In genomic region chr6:109579361-109579760, GRCh38 we compare ENCODE assay signal across 18 cellular contexts.
DNase-seq lines count a peak whose midpoint lies in the region; ATAC-seq, FAIRE-seq and TF ChIP-seq lines count a peak whose summit lies in the region.
"Had no signal": no experiment of that assay in that cellular context is flagged by ENCODE, and none has a peak within 500 bp of the region (broad histone marks: within the 10 kb centered on the region; RNA-seq: fewer than 3 reads in every experiment).

No MANE protein-coding gene starts in this region.

- no peak for FAIRE-seq in GM12878 (lab: Jason Lieb, UNC)
- FAIRE-seq: astrocyte, G401.6, HepG2, TTC549 had no signal

- in situ Hi-C loops in GM12878 (cut with MboI): no loop called here

- no peak overlapping the region for H2AFZ ChIP-seq in GM12878 (ENCODE audit: control insufficient read depth, low read depth, low read length)

- H3K9me3 ChIP-seq in GM12878 (replicated peaks; ENCODE audit: control insufficient read depth, insufficient read depth, low read length) (no peaks in the 10 kb centered on the region), MG63 (no peaks in the 10 kb centered on the region; the same call in 1 of the 2 replicates)

- H3K4me1 Mint-ChIP-seq in activated CD4-positive, alpha-beta T cell treated with anti-CD3 and anti-CD28 coated beads, Interleukin-2, amount 10 ng/mL, durations not matched to agents 7 days and 5 days: no peaks in the 10 kb centered on the region
- H3K4me1 Mint-ChIP-seq in activated T-helper 17 cell treated with anti-CD3 and anti-CD28 coated beads, Interleukin-2, amount 50 U/mL, for 72 hours: no peaks in the 10 kb centered on the region
- H3K4me1 Mint-ChIP-seq: B cell had no signal

- intact Hi-C loops in GM12878 (cut with micrococcal nuclease; ENCODE audit: unreplicated experiment): no loop called here

- 0% methylated on average over 2 of the region's 2 CpGs for WGBS in GM12878 (ENCODE audit: insufficient coverage, insufficient replicate concordance, low lambda C conversion rate, missing lambda C conversion rate)

- POLR2A ChIA-PET in GM12878 (lab: Charles Lee): no interaction called here
- POLR2A ChIA-PET in activated CD4-positive, alpha-beta T cell treated with anti-CD3 and anti-CD28 coated beads, Interleukin-2, amount 10 ng/mL, durations not matched to agents 7 days and 5 days (lab: Charles Lee): no interaction called here

- H3K9me3 Mint-ChIP-seq in activated CD4-positive, alpha-beta T cell treated with anti-CD3 and anti-CD28 coated beads, Interleukin-2, amount 10 ng/mL, durations not matched to agents 7 days and 5 days: no peaks in the 10 kb centered on the region
- no peaks in the 10 kb centered on the region for H3K9me3 Mint-ChIP-seq in activated T-helper 17 cell treated with anti-CD3 and anti-CD28 coated beads, Interleukin-2, amount 50 U/mL, for 72 hours

- peak; percentile 97 for ATAC-seq in GM18502 (IDR thresholded peaks at IDR 0.05; ENCODE audit: poor library complexity, unreplicated experiment)
- peak; percentile 77 for ATAC-seq in GM21515 (IDR thresholded peaks at IDR 0.05; ENCODE audit: unreplicated experiment)
- ATAC-seq in HG03342 (IDR thresholded peaks at IDR 0.05; ENCODE audit: unreplicated experiment): peak; percentile 95
- peak; percentile 88 for ATAC-seq in GM12878
- ATAC-seq in GM19023 (IDR thresholded peaks at IDR 0.05; ENCODE audit: unreplicated experiment): no peak
- no peak for ATAC-seq in activated T-helper 17 cell treated with anti-CD3 and anti-CD28 coated beads, Interleukin-2, amount 50 U/mL, for 72 hours (replicated peaks)
- ATAC-seq: HepG2 had no signal

- no peak overlapping the region for H3K4me3 Mint-ChIP-seq in activated CD4-positive, alpha-beta T cell treated with anti-CD3 and anti-CD28 coated beads, Interleukin-2, amount 10 ng/mL, durations not matched to agents 7 days and 5 days
- no peak overlapping the region for H3K4me3 Mint-ChIP-seq in activated T-helper 17 cell treated with anti-CD3 and anti-CD28 coated beads, Interleukin-2, amount 50 U/mL, for 72 hours
- H3K4me3 Mint-ChIP-seq: B cell had no signal

- no peaks in the 10 kb centered on the region for H3K27me3 Mint-ChIP-seq in activated CD4-positive, alpha-beta T cell treated with anti-CD3 and anti-CD28 coated beads, Interleukin-2, amount 10 ng/mL, durations not matched to agents 7 days and 5 days
- no peaks in the 10 kb centered on the region for H3K27me3 Mint-ChIP-seq in activated T-helper 17 cell treated with anti-CD3 and anti-CD28 coated beads, Interleukin-2, amount 50 U/mL, for 72 hours
- H3K27me3 Mint-ChIP-seq: B cell, progenitor cell of endocrine pancreas had no signal

- no peaks in the 10 kb centered on the region for H3K79me2 ChIP-seq in GM12878 (ENCODE audit: control insufficient read depth, insufficient read depth, low read length)

- peaks cover 3% of the 10 kb centered on the region for H3K36me3 Mint-ChIP-seq in activated CD4-positive, alpha-beta T cell treated with anti-CD3 and anti-CD28 coated beads, Interleukin-2, amount 10 ng/mL, durations not matched to agents 7 days and 5 days (ENCODE audit: low read depth)
- peaks cover 6% of the 10 kb centered on the region for H3K36me3 Mint-ChIP-seq in activated T-helper 17 cell treated with anti-CD3 and anti-CD28 coated beads, Interleukin-2, amount 50 U/mL, for 72 hours (ENCODE audit: low read depth)

- RAD21 ChIA-PET in GM12878 (lab: Charles Lee; ENCODE audit: unreplicated experiment): no interaction called here

- H3K27ac Mint-ChIP-seq in activated CD4-positive, alpha-beta T cell treated with anti-CD3 and anti-CD28 coated beads, Interleukin-2, amount 10 ng/mL, durations not matched to agents 7 days and 5 days: no peak overlapping the region
- no peak overlapping the region for H3K27ac Mint-ChIP-seq in activated T-helper 17 cell treated with anti-CD3 and anti-CD28 coated beads, Interleukin-2, amount 50 U/mL, for 72 hours
- H3K27ac Mint-ChIP-seq: B cell, progenitor cell of endocrine pancreas had no signal

- H3K4me3 ChIP-seq in GM12878 (no peak overlapping the region), MG63 (no peak overlapping the region)

- no peak for TF ChIP-seq CTCF in GM12878 (IDR thresholded peaks at IDR 0.05 in 2 of 3, conservative IDR thresholded peaks at IDR 0.05 in 1 of 3; ENCODE audit: control insufficient read depth in 2 of 3, extremely low read depth in 1 of 3, insufficient read depth in 1 of 3, low read depth in 3 of 3, low read length in 3 of 3)

- no TSS peak for BruUV-seq in GM12878 (replicated peaks; lab: Mats Ljungman, UMichigan)

- H3K36me3 ChIP-seq in GM12878 (ENCODE audit: control insufficient read depth in 2 of 2, insufficient read depth in 2 of 2, low read length in 1 of 2) (no peaks in the 10 kb centered on the region), MG63 (no peaks in the 10 kb centered on the region)

- H4K20me1 ChIP-seq in GM12878 (ENCODE audit: control insufficient read depth, insufficient read depth): no peaks in the 10 kb centered on the region

- peak; percentile 21 for DNase-seq in GM12878 (ENCODE audit: low read depth, low spot score)
- DNase-seq in activated CD4-positive, alpha-beta T cell treated with anti-CD3 and anti-CD28 coated beads, Interleukin-2, amount 10 ng/mL, durations not matched to agents 7 days and 5 days: no peak
- DNase-seq in MG63: no peak
- DNase-seq: hypothalamus; NCI-H187 treated with DMSO at 0.1 percent for 48 hours; RPMI8226; stimulated activated CD4-positive, alpha-beta T cell treated with anti-CD3 and anti-CD28 coated beads, Interleukin-4, amount 100 ng/mL, for 24 hours had no signal

- no peaks in the 10 kb centered on the region for H3K27me3 ChIP-seq in GM12878 (replicated peaks in 1 of 2; ENCODE audit: control insufficient read depth in 2 of 2, insufficient read depth in 2 of 2, low read length in 1 of 2)
- no peaks in the 10 kb centered on the region for H3K27me3 ChIP-seq in MG63

- H3K9ac ChIP-seq in GM12878 (ENCODE audit: control insufficient read depth, insufficient read depth, low read length): no peak overlapping the region

- 0 out of 2 replicates have a peak overlapping the region, but pooled peaks have one; percentile 28 for H3K4me2 ChIP-seq in GM12878 (ENCODE audit: control insufficient read depth, insufficient read depth)

- CTCF ChIA-PET in GM12878 (lab: Yijun Ruan, JAX): no interaction called here
- CTCF ChIA-PET in activated CD4-positive, alpha-beta T cell treated with anti-CD3 and anti-CD28 coated beads, Interleukin-2, amount 10 ng/mL, durations not matched to agents 7 days and 5 days (lab: Charles Lee): no interaction called here

- peak in 1 of 2 experiments; percentile 41; a peak in 1 of 4 replicates for TF ChIP-seq EP300 in GM12878 (IDR thresholded peaks at IDR 0.05; ENCODE audit: borderline replicate concordance in 1 of 2, control insufficient read depth in 1 of 2, low read depth in 2 of 2, low read length in 2 of 2)

- TF ChIP-seq POLR2A in GM12878 (IDR thresholded peaks at IDR 0.05; ENCODE audit: low read depth, low read length): no peak

- SMC1A ChIA-PET in GM12878 (lab: Charles Lee; ENCODE audit: uncharacterized antibody, unreplicated experiment): no interaction called here

- H3K27ac ChIP-seq in GM12878 (ENCODE audit: control insufficient read depth, insufficient read depth): no peak overlapping the region

- H3K4me1 ChIP-seq in GM12878 (ENCODE audit: control insufficient read depth, insufficient read depth, low read length): no peaks in the 10 kb centered on the region

- no peak for TF ChIP-seq RAD21 in GM12878 (IDR thresholded peaks at IDR 0.05; ENCODE audit: insufficient read depth, low read depth, low read length)

TF ChIP-seq in GM12878, 131 proteins besides CTCF, POLR2A, EP300 and RAD21 (continues in another document):
- TF ChIP-seq ETV6 (conservative IDR thresholded peaks at IDR 0.05 in 1 of 2, IDR thresholded peaks at IDR 0.05 in 1 of 2; ENCODE audit: borderline replicate concordance in 1 of 2, low read depth in 1 of 2): no peak
- TF ChIP-seq ZNF217 (IDR thresholded peaks at IDR 0.05): 0 out of 2 replicates have a peak, but pooled peaks have one; percentile 22
- peak; percentile 69 for TF ChIP-seq BCL11A (IDR thresholded peaks at IDR 0.05; ENCODE audit: low read depth, low read length)
- peak; percentile 52 to 74; a peak in 3 of 4 replicates for TF ChIP-seq IKZF2 (IDR thresholded peaks at IDR 0.05)
- TF ChIP-seq SIX5 (IDR thresholded peaks at IDR 0.05; ENCODE audit: low read depth, low read length, severe bottlenecking): no peak
- no peak for TF ChIP-seq YBX1 (IDR thresholded peaks at IDR 0.05)
- no peak for TF ChIP-seq KAT2A (conservative IDR thresholded peaks at IDR 0.05; ENCODE audit: control insufficient read depth, low read depth, low read length)
- TF ChIP-seq ATF7 (IDR thresholded peaks at IDR 0.05; ENCODE audit: low read depth): 0 out of 2 replicates have a peak, but pooled peaks have one; percentile 13
- TF ChIP-seq DPF2 (IDR thresholded peaks at IDR 0.05): peak; percentile 58; the same call in 1 of the 2 replicates
- no peak for TF ChIP-seq MYC (IDR thresholded peaks at IDR 0.05; ENCODE audit: insufficient read depth, insufficient read length, insufficient replicate concordance, low read length, severe bottlenecking)
- TF ChIP-seq CREB1 (IDR thresholded peaks at IDR 0.05; ENCODE audit: low read depth): no peak
- TF ChIP-seq, protein P1, sequence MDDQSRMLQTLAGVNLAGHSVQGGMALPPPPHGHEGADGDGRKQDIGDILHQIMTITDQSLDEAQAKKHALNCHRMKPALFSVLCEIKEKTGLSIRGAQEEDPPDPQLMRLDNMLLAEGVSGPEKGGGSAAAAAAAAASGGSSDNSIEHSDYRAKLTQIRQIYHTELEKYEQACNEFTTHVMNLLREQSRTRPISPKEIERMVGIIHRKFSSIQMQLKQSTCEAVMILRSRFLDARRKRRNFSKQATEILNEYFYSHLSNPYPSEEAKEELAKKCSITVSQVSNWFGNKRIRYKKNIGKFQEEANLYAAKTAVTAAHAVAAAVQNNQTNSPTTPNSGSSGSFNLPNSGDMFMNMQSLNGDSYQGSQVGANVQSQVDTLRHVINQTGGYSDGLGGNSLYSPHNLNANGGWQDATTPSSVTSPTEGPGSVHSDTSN (IDR thresholded peaks at IDR 0.05; ENCODE audit: insufficient replicate concordance, low read depth, low read length): peak; percentile 77
- TF ChIP-seq ZNF24 (IDR thresholded peaks at IDR 0.05): 0 out of 2 replicates have a peak, but pooled peaks have one; percentile 36
- TF ChIP-seq PKNOX1 (IDR thresholded peaks at IDR 0.05): peak; percentile 45; the same call in 1 of the 2 replicates
- TF ChIP-seq CREM (IDR thresholded peaks at IDR 0.05; ENCODE audit: low read depth): 0 out of 2 replicates have a peak, but pooled peaks have one; percentile 34

Comparison
In these comparisons a context has a peak if more than half of its experiments do, and no peak if none do; other contexts are left out.
1. ATAC-seq: peak in GM18502 (single experiment), GM21515 (single experiment), HG03342 (single experiment) and GM12878 (single experiment); none in GM19023 (single experiment) and activated T-helper 17 cell treated with anti-CD3 and anti-CD28 coated beads, Interleukin-2, amount 50 U/mL, for 72 hours (single experiment).